8 cellular contexts compared by ENCODE assay signal in genomic region chr16:30053376-30054015, GRCh38. TPM values are rescaled to one million over a fixed set of nuclear protein-coding genes. Genes with fewer than 3 reads are reported as not detected.
DNase-seq lines count a peak whose midpoint lies in the region; ATAC-seq lines count a peak whose summit lies in the region.

No MANE protein-coding gene starts in this region.

- DNase-seq in activated CD8-positive, alpha-beta memory T cell treated with anti-CD3 and anti-CD28 coated beads, Interleukin-2, amount 10 ng/mL, durations not matched to agents 7 days and 5 days = no peak
- DNase-seq in activated CD8-positive, alpha-beta memory T cell treated with anti-CD3 and anti-CD28 coated beads for 24 hours = no peak
- DNase-seq in NT2/D1 (ENCODE audit: low read depth, low spot score) = no peak
- no peak for DNase-seq in hypothalamus (lab: John Stamatoyannopoulos, UW)
- DNase-seq in activated CD4-positive, CD25-positive, alpha-beta regulatory T cell (lab: John Stamatoyannopoulos, UW) = no peak

- H3K27ac ChIP-seq in duodenal mucosa (ENCODE audit: low read depth, low read length) (no peak overlapping the region), muscle layer of duodenum (ENCODE audit: low read length) (peak overlapping the region; percentile 1)

- no peak overlapping the region for H3K27ac Mint-ChIP-seq in activated CD8-positive, alpha-beta memory T cell treated with anti-CD3 and anti-CD28 coated beads, Interleukin-2, amount 10 ng/mL, durations not matched to agents 7 days and 5 days

- H3K27me3 ChIP-seq in NT2/D1 (ENCODE audit: insufficient read depth, insufficient read length) = no peaks in the 10 kb centered on the region
- no peaks in the 10 kb centered on the region for H3K27me3 ChIP-seq in duodenal mucosa (ENCODE audit: control insufficient read depth in 1 of 2, insufficient read depth in 2 of 2, low read length in 2 of 2)
- H3K27me3 ChIP-seq in muscle layer of duodenum (ENCODE audit: low read depth, low read length) = no peaks in the 10 kb centered on the region

- H3K4me1 ChIP-seq in NT2/D1 (ENCODE audit: insufficient read depth, insufficient read length) (peaks cover 10% of the 10 kb centered on the region), duodenal mucosa (ENCODE audit: control insufficient read depth in 1 of 2, insufficient read depth in 2 of 2, low read length in 2 of 2) (peaks cover 8 to 13% of the 10 kb centered on the region in 2 donors), muscle layer of duodenum (ENCODE audit: control insufficient read depth in 1 of 2, insufficient read depth in 2 of 2, low read length in 2 of 2) (peaks cover 6 to 8% of the 10 kb centered on the region in 2 donors)

- H3K9me3 ChIP-seq in NT2/D1 (ENCODE audit: insufficient read depth, low read length) = no peaks in the 10 kb centered on the region
- H3K9me3 ChIP-seq in duodenal mucosa (ENCODE audit: control insufficient read depth in 1 of 2, low read length in 2 of 2) = no peaks in the 10 kb centered on the region
- no peaks in the 10 kb centered on the region for H3K9me3 ChIP-seq in muscle layer of duodenum (ENCODE audit: control insufficient read depth in 1 of 2, low read length in 2 of 2)

- H3K4me1 Mint-ChIP-seq in activated CD8-positive, alpha-beta memory T cell treated with anti-CD3 and anti-CD28 coated beads, Interleukin-2, amount 10 ng/mL, durations not matched to agents 7 days and 5 days = peaks cover 29% of the 10 kb centered on the region

- H3K27me3 Mint-ChIP-seq in activated CD8-positive, alpha-beta memory T cell treated with anti-CD3 and anti-CD28 coated beads, Interleukin-2, amount 10 ng/mL, durations not matched to agents 7 days and 5 days = no peaks in the 10 kb centered on the region

- H3K36me3 Mint-ChIP-seq in activated CD8-positive, alpha-beta memory T cell treated with anti-CD3 and anti-CD28 coated beads, Interleukin-2, amount 10 ng/mL, durations not matched to agents 7 days and 5 days = peaks cover 2% of the 10 kb centered on the region

- CTCF ChIA-PET in activated CD8-positive, alpha-beta memory T cell treated with anti-CD3 and anti-CD28 coated beads, Interleukin-2, amount 10 ng/mL, durations not matched to agents 7 days and 5 days (lab: Charles Lee) = interaction anchor here (0.8 to 3.2 kb wide), 7 partner anchors 12 to 353 kb away, joined by 3 to 16 read pairs (median 6); partner anchors contain the start of genes ALDOA, PAGR1, TBX6 and TLCD3B

- H3K9ac ChIP-seq in NT2/D1 (ENCODE audit: insufficient read length, low read depth) = peak overlapping the region; percentile 88
- H3K9ac ChIP-seq in duodenal mucosa (ENCODE audit: low read depth in 1 of 2, low read length in 2 of 2) = peak overlapping the region in 1 of 2 donors; percentile 60

- peak overlapping the region; percentile 80 for H3K4me3 Mint-ChIP-seq in activated CD8-positive, alpha-beta memory T cell treated with anti-CD3 and anti-CD28 coated beads, Interleukin-2, amount 10 ng/mL, durations not matched to agents 7 days and 5 days

- H3K4me3 ChIP-seq in NT2/D1 (ENCODE audit: insufficient read length, low read depth) = peak overlapping the region; percentile 82
- peak overlapping the region; percentile 73 to 84 for H3K4me3 ChIP-seq in duodenal mucosa (ENCODE audit: low read depth in 1 of 2, low read length in 2 of 2)
- peak overlapping the region; percentile 78 to 79 for H3K4me3 ChIP-seq in muscle layer of duodenum (ENCODE audit: low read depth in 1 of 2, low read length in 2 of 2)

- no peaks in the 10 kb centered on the region for H3K9me3 Mint-ChIP-seq in activated CD8-positive, alpha-beta memory T cell treated with anti-CD3 and anti-CD28 coated beads, Interleukin-2, amount 10 ng/mL, durations not matched to agents 7 days and 5 days (ENCODE audit: low read depth)

- H3K36me3 ChIP-seq in NT2/D1 (ENCODE audit: insufficient read depth, insufficient read length, low read length) = peaks cover 2% of the 10 kb centered on the region
- no peaks in the 10 kb centered on the region for H3K36me3 ChIP-seq in duodenal mucosa (ENCODE audit: control insufficient read depth in 1 of 2, insufficient read depth in 2 of 2, low read length in 2 of 2)
- H3K36me3 ChIP-seq in muscle layer of duodenum (ENCODE audit: control insufficient read depth in 1 of 2, insufficient read depth in 2 of 2, low read length in 2 of 2) = no peaks in the 10 kb centered on the region

- ATAC-seq in activated CD8-positive, alpha-beta memory T cell treated with anti-CD3 and anti-CD28 coated beads, Interleukin-2, amount 10 ng/mL, durations not matched to agents 7 days and 5 days = peak; percentile 12
- no peak for ATAC-seq in HG02870 (IDR thresholded peaks at IDR 0.05; ENCODE audit: unreplicated experiment)

RNA-seq across cellular contexts. Expression of gene ALDOA, which starts 12.1 kb away (rescaled TPM):
- 1,000 to 10,000 TPM; 1,292 to 1,318 TPM for total RNA-seq in activated CD8-positive, alpha-beta memory T cell treated with anti-CD3 and anti-CD28 coated beads, Interleukin-2, amount 10 ng/mL, durations not matched to agents 7 days and 5 days

RNA-seq across cellular contexts. Expression of gene PPP4C, which starts 22.3 kb away (rescaled TPM):
- 100 to 1,000 TPM; 149 to 161 TPM for total RNA-seq in activated CD8-positive, alpha-beta memory T cell treated with anti-CD3 and anti-CD28 coated beads, Interleukin-2, amount 10 ng/mL, durations not matched to agents 7 days and 5 days

RNA-seq across cellular contexts. Expression of gene TLCD3B, which starts 22.4 kb away (rescaled TPM):
- total RNA-seq in activated CD8-positive, alpha-beta memory T cell treated with anti-CD3 and anti-CD28 coated beads, Interleukin-2, amount 10 ng/mL, durations not matched to agents 7 days and 5 days = 1 to 10 TPM; 1.6 to 6.5 TPM

RNA-seq across cellular contexts. Expression of gene C16orf92, which starts 30.5 kb away (rescaled TPM):
- total RNA-seq in activated CD8-positive, alpha-beta memory T cell treated with anti-CD3 and anti-CD28 coated beads, Interleukin-2, amount 10 ng/mL, durations not matched to agents 7 days and 5 days = not detected

RNA-seq across cellular contexts. Expression of gene TBX6, which starts 38.2 kb away (rescaled TPM):
- total RNA-seq in activated CD8-positive, alpha-beta memory T cell treated with anti-CD3 and anti-CD28 coated beads, Interleukin-2, amount 10 ng/mL, durations not matched to agents 7 days and 5 days = 1 to 10 TPM; 2.0 to 2.9 TPM
